Comparison of ENCODE assay signal across 21 cellular contexts in genomic region chr5:37842048-37842447, GRCh38. TPM values are rescaled to one million over a fixed set of nuclear protein-coding genes. Genes with fewer than 3 reads are reported as not detected.
DNase-seq lines count a peak whose midpoint lies in the region; ATAC-seq, FAIRE-seq and TF ChIP-seq lines count a peak whose summit lies in the region.
"Had no signal": no experiment of that assay in that cellular context is flagged by ENCODE, and none has a peak within 500 bp of the region (broad histone marks: within the 10 kb centered on the region; RNA-seq: fewer than 3 reads in every experiment).

No MANE protein-coding gene starts in this region.

- POLR2A ChIA-PET in HepG2 (lab: Yijun Ruan, JAX), result no interaction called here

- TF ChIP-seq RAD21 in HepG2 (CRISPR knock-in tag; IDR thresholded peaks at IDR 0.05), result no peak

- no peak for ATAC-seq in HepG2
- ATAC-seq in right lobe of liver, result no peak
- no peak for ATAC-seq in foreskin keratinocyte
- no peak for ATAC-seq in pancreas

- no peak for TF ChIP-seq POLR2A in HepG2 (IDR thresholded peaks at IDR 0.05; ENCODE audit: insufficient read depth in 1 of 2, low read depth in 2 of 2, low read length in 2 of 2)
- TF ChIP-seq POLR2A in right lobe of liver (IDR thresholded peaks at IDR 0.05), result no peak

- H3K4me1 ChIP-seq in HepG2 (ENCODE audit: insufficient read depth, low read length), result peaks cover 20% of the 10 kb centered on the region
- peaks cover 0 to 33% (median 2%) of the 10 kb centered on the region in 4 donors for H3K4me1 ChIP-seq in right lobe of liver
- H3K4me1 ChIP-seq in foreskin keratinocyte, result peaks cover 11% of the 10 kb centered on the region
- H3K4me1 ChIP-seq in pancreas, result peaks cover 0 to 9% (median 0%) of the 10 kb centered on the region in 3 donors

- H2AFZ ChIP-seq in HepG2 (ENCODE audit: low read length), result no peak overlapping the region

- no peaks in the 10 kb centered on the region for H3K36me3 ChIP-seq in HepG2 (replicated peaks in 1 of 2; ENCODE audit: control insufficient read depth in 1 of 2, insufficient read depth in 2 of 2, low read length in 2 of 2)
- no peaks in the 10 kb centered on the region for H3K36me3 ChIP-seq in right lobe of liver
- no peaks in the 10 kb centered on the region for H3K36me3 ChIP-seq in pancreas

- TF ChIP-seq EP300 in HepG2 (IDR thresholded peaks at IDR 0.05; ENCODE audit: low read depth in 2 of 2, low read length in 2 of 2) (no peak), HepG2 (CRISPR knock-in tag; IDR thresholded peaks at IDR 0.05; ENCODE audit: borderline replicate concordance) (no peak)

- H3K4me1 Mint-ChIP-seq in brain (peaks cover 50% of the 10 kb centered on the region), nephron progenitor cell (peaks cover 80% of the 10 kb centered on the region)

- H3K36me3 Mint-ChIP-seq in brain (no peaks in the 10 kb centered on the region), nephron progenitor cell (ENCODE audit: low read depth) (no peaks in the 10 kb centered on the region)
- H3K36me3 Mint-ChIP-seq: CD4-positive, CD25-positive, alpha-beta regulatory T cell had no signal

- CTCF ChIA-PET in HepG2 (lab: Yijun Ruan, JAX; ENCODE audit: low intra/inter-chr PET ratio, low total read pairs), result no interaction called here

- no peak overlapping the region for H3K27ac Mint-ChIP-seq in brain
- peak overlapping the region; percentile 79 for H3K27ac Mint-ChIP-seq in nephron progenitor cell
- H3K27ac Mint-ChIP-seq: HFFc6 had no signal

- H3K27me3 ChIP-seq in HepG2 (ENCODE audit: control insufficient read depth in 1 of 2, insufficient read depth in 2 of 2, low read length in 2 of 2), result peaks cover 6 to 47% of the 10 kb centered on the region in 2 experiments
- H3K27me3 ChIP-seq in right lobe of liver, result peaks cover 0 to 8% of the 10 kb centered on the region in 2 donors
- H3K27me3 ChIP-seq in foreskin keratinocyte, result peaks cover 7% of the 10 kb centered on the region
- peaks cover 0 to 29% (median 14%) of the 10 kb centered on the region in 4 donors for H3K27me3 ChIP-seq in pancreas

- 76% methylated on average over 10 of the region's 10 CpGs for WGBS in HepG2 (ENCODE audit: low lambda C conversion rate)
- 90% methylated on average over 2 of the region's 10 CpGs for WGBS in right lobe of liver (ENCODE audit: insufficient coverage, low coverage, low lambda C conversion rate, missing lambda C conversion rate)
- WGBS in pancreas, 2 donors, result 71 to 80% methylated on average over 10 of the region's 10 CpGs

- TF ChIP-seq CTCF in HepG2 (CRISPR knock-in tag; IDR thresholded peaks at IDR 0.05) (no peak), right lobe of liver (IDR thresholded peaks at IDR 0.05) (no peak), brain (conservative IDR thresholded peaks at IDR 0.05) (no peak), nephron progenitor cell (IDR thresholded peaks at IDR 0.05) (no peak), foreskin keratinocyte (conservative IDR thresholded peaks at IDR 0.05) (no peak), pancreas (IDR thresholded peaks at IDR 0.05) (no peak)

- no peak overlapping the region for H3K9ac ChIP-seq in HepG2 (ENCODE audit: insufficient read depth, low read depth, low read length)
- H3K9ac ChIP-seq: KMS-11 had no signal

- H3K4me3 ChIP-seq in HepG2 (replicated peaks in 1 of 3; ENCODE audit: insufficient read depth in 1 of 3, low read depth in 2 of 3, low read length in 3 of 3), result no peak overlapping the region
- H3K4me3 ChIP-seq in right lobe of liver, result no peak overlapping the region
- no peak overlapping the region for H3K4me3 ChIP-seq in pancreas

- no peaks in the 10 kb centered on the region for H3K79me2 ChIP-seq in HepG2 (ENCODE audit: insufficient read depth, low read length)

- no peaks in the 10 kb centered on the region for H4K20me1 ChIP-seq in HepG2 (ENCODE audit: insufficient read depth, low read length)

- H3K9me3 Mint-ChIP-seq in brain (peaks cover 0 to 7% (median 0%) of the 10 kb centered on the region in 5 experiments), nephron progenitor cell (no peaks in the 10 kb centered on the region)
- H3K9me3 Mint-ChIP-seq: HFFc6 had no signal

- no peak overlapping the region for H3K4me2 ChIP-seq in HepG2 (ENCODE audit: low read depth, low read length)
- H3K4me2 ChIP-seq: KMS-11 had no signal

- H3K27me3 Mint-ChIP-seq in brain, result peaks cover 78% of the 10 kb centered on the region
- H3K27me3 Mint-ChIP-seq in nephron progenitor cell (ENCODE audit: low read depth, poor library complexity), result peaks cover 23% of the 10 kb centered on the region

- in situ Hi-C loops in HepG2 (cut with HindIII; ENCODE audit: extremely low pct_ligation_motif_present, low pct_unique_long_range_greater_than_20kb), result no loop called here

- intact Hi-C loops in HepG2 (cut with micrococcal nuclease; ENCODE audit: unreplicated experiment) (loop anchor here (5.0 kb wide), 1 partner anchor 350 kb away; no protein-coding TSS in a partner anchor), right lobe of liver (cut with DNase I) (no loop called here), pancreas (cut with DNase I) (no loop called here)

- BruUV-seq in HepG2 (replicated peaks; lab: Mats Ljungman, UMichigan), result no TSS peak

- FAIRE-seq in HepG2 (lab: Jason Lieb, UNC) (no peak), pancreas (lab: Jason Lieb, UNC) (no peak)
- FAIRE-seq: GM12891 had no signal

- no peak for DNase-seq in HepG2 (ENCODE audit: low spot score)
- DNase-seq in right lobe of liver, result no peak
- DNase-seq in nephron progenitor cell, result no peak
- DNase-seq in foreskin keratinocyte, result no peak
- no peak for DNase-seq in pancreas
- no peak for DNase-seq in amniotic stem cell (lab: John Stamatoyannopoulos, UW)
- DNase-seq: CD4-positive, CD25-positive, alpha-beta regulatory T cell; H7; HFFc6; NCI-H1092 treated with DMSO at 0.1 percent for 48 hours; NCI-H1436 treated with DMSO at 0.1 percent for 48 hours; NCI-H2029 treated with DMSO at 0.1 percent for 48 hours; OCI-M1; Right ventricle myocardium superior; SW 1271 had no signal

- H3K27ac ChIP-seq in HepG2 (ENCODE audit: extremely low read length, insufficient read depth, low read length) (no peak overlapping the region), right lobe of liver (no peak overlapping the region), foreskin keratinocyte (no peak overlapping the region), pancreas (no peak overlapping the region)
- H3K27ac ChIP-seq: HL-60, KMS-11 had no signal

- H3K9me3 ChIP-seq in HepG2 (ENCODE audit: low read length) (no peaks in the 10 kb centered on the region), right lobe of liver (no peaks in the 10 kb centered on the region), pancreas (no peaks in the 10 kb centered on the region)

- H3K4me3 Mint-ChIP-seq in brain, result peak overlapping the region in 4 of 5 experiments; percentile 18 to 55 (median 40)
- H3K4me3 Mint-ChIP-seq in nephron progenitor cell, result peak overlapping the region; percentile 85
- H3K4me3 Mint-ChIP-seq: CD4-positive, CD25-positive, alpha-beta regulatory T cell had no signal

TF ChIP-seq in HepG2, 621 proteins besides CTCF, POLR2A, EP300 and RAD21 (continues in another document):
- TF ChIP-seq THAP11 (CRISPR knock-in tag; IDR thresholded peaks at IDR 0.05) (no peak), TOPORS (CRISPR knock-in tag; IDR thresholded peaks at IDR 0.05) (no peak), ZBTB33 (CRISPR knock-in tag; IDR thresholded peaks at IDR 0.05) (0 out of 2 replicates have a peak, but pooled peaks have one; percentile 27), AHR (CRISPR knock-in tag; IDR thresholded peaks at IDR 0.05) (no peak)

RNA-seq across cellular contexts. Expression of gene GDNF, which starts 2.2 kb away (rescaled TPM):
- total RNA-seq in HepG2 (2016; rRNA removed; fragmentation: Illumina TruSeq; extraction: Trizol) (0.20 and 0.46 TPM in 2 replicates), right lobe of liver (under 1 TPM; 0.15 to 0.47 (median 0.26) TPM), foreskin keratinocyte (1.1 and 1.7 TPM in 2 replicates), pancreas (under 1 TPM in 1 of 6 donors, not detected in 5; 0.47 TPM)
- 0.10 TPM in 1 of 2 replicates, not detected in the other for total RNA-seq in HepG2 (2016; cell fraction: cytosol; rRNA removed; fragmentation: Illumina TruSeq; extraction: Trizol; ENCODE audit: low read depth)
- 0.19 and 0.56 TPM in 2 replicates for total RNA-seq in HepG2 (2016; cell fraction: insoluble cytoplasmic fraction; rRNA removed; fragmentation: Illumina TruSeq; extraction: Trizol)
- 0.10 and 0.25 TPM in 2 replicates for total RNA-seq in HepG2 (2016; cell fraction: membrane; rRNA removed; fragmentation: Illumina TruSeq; extraction: Trizol)
- total RNA-seq in HepG2 (2016; cell fraction: nucleus; rRNA removed; fragmentation: Illumina TruSeq; extraction: Trizol), result 0.56 and 1.2 TPM in 2 replicates
- polyA plus RNA-seq in HepG2 (2011; rRNA removed) (0.17 and 0.24 TPM in 2 replicates), brain (ENCODE audit: insufficient read depth, low read depth, low replicate concordance) (0.22 TPM), foreskin keratinocyte (0.62 and 1.1 TPM in 2 replicates), pancreas (under 1 TPM in 1 of 2 donors, not detected in 1; 0.04 TPM)
- polyA plus RNA-seq in HepG2 (2011; cell fraction: cytosol; rRNA removed), result 0.05 and 0.17 TPM in 2 replicates
- polyA plus RNA-seq in HepG2 (2011; cell fraction: nucleus; rRNA removed), result 0.29 and 0.45 TPM in 2 replicates
- polyA plus RNA-seq in HepG2 (2012), result 0.08 and 0.44 TPM in 2 replicates
- 0.05 and 0.06 TPM in 2 replicates for polyA plus RNA-seq in HepG2 (2016; cell fraction: cytosol; fragmentation: Illumina TruSeq; extraction: Trizol; ENCODE audit: low read depth)
- 0.14 and 0.35 TPM in 2 replicates for polyA plus RNA-seq in HepG2 (2016; cell fraction: insoluble cytoplasmic fraction; fragmentation: Illumina TruSeq; extraction: Trizol; ENCODE audit: low read depth)
- 0.16 and 0.28 TPM in 2 replicates for polyA plus RNA-seq in HepG2 (2016; cell fraction: membrane; fragmentation: Illumina TruSeq; extraction: Trizol; ENCODE audit: low read depth)
- 1.2 and 1.3 TPM in 2 replicates for polyA plus RNA-seq in HepG2 (2016; cell fraction: nucleus; fragmentation: Illumina TruSeq; extraction: Trizol; ENCODE audit: insufficient read depth, low read depth)
- polyA minus RNA-seq in HepG2 (2011; rRNA and poly(A)+ RNA removed; ENCODE audit: low replicate concordance), result 0.16 TPM in 1 of 2 replicates, not detected in the other
- 0.18 and 0.30 TPM in 2 replicates for polyA minus RNA-seq in HepG2 (2011; cell fraction: cytosol; rRNA and poly(A)+ RNA removed)
- 0.39 and 0.75 TPM in 2 replicates for polyA minus RNA-seq in HepG2 (2011; cell fraction: nucleus; rRNA and poly(A)+ RNA removed)
- total RNA-seq: CD4-positive, CD25-positive, alpha-beta regulatory T cell; G401; HT-29; Right ventricle myocardium superior had no signal
- polyA plus RNA-seq: CD4-positive, CD25-positive, alpha-beta regulatory T cell had no signal
